Comparison of ENCODE assay signal across 9 cellular contexts in genomic region chr2:675460-675859, GRCh38. TPM values are rescaled to one million over a fixed set of nuclear protein-coding genes. Genes with fewer than 3 reads are reported as not detected.
DNase-seq lines count a peak whose midpoint lies in the region; ATAC-seq and TF ChIP-seq lines count a peak whose summit lies in the region.
"Had no signal": no experiment of that assay in that cellular context is flagged by ENCODE, and none has a peak within 500 bp of the region (broad histone marks: within the 10 kb centered on the region; RNA-seq: fewer than 3 reads in every experiment).

No MANE protein-coding gene starts in this region.

- H4K8ac ChIP-seq in mesendoderm (ENCODE audit: low read depth, low read length), result no peak overlapping the region

- POLR2A ChIA-PET in AG04449 (lab: Yijun Ruan, JAX), result interaction anchor here (1.1 kb wide), 1 partner anchor 65 kb away, joined by 3 read pairs; no protein-coding TSS in a partner anchor
- POLR2A ChIA-PET in HCT116 (lab: Charles Lee), result no interaction called here

- no peak overlapping the region for H3K27ac Mint-ChIP-seq in activated naive CD8-positive, alpha-beta T cell

- H3K27me3 ChIP-seq in HCT116 (ENCODE audit: insufficient read depth, low read length) (no peaks in the 10 kb centered on the region), mesendoderm (ENCODE audit: insufficient read depth, low read length, poor library complexity) (no peaks in the 10 kb centered on the region)
- H3K27me3 ChIP-seq: stomach had no signal

- DNase-seq in AG04449 (ENCODE audit: low read depth, low spot score), result no peak
- no peak for DNase-seq in HCT116 (ENCODE audit: low read depth, low spot score)
- DNase-seq in mesendoderm, result no peak
- no peak for DNase-seq in amniotic stem cell (lab: John Stamatoyannopoulos, UW)
- no peak for DNase-seq in NCI-H1694 (lab: John Stamatoyannopoulos, UW)
- no peak for DNase-seq in NK-92 treated with Interleukin-12 subunit alpha and Interleukin-12 subunit beta, amount 100 ng/mL, for 24 hours (lab: John Stamatoyannopoulos, UW)
- DNase-seq in GM19238 (ENCODE audit: insufficient read length, low spot score), result no peak
- DNase-seq: stomach had no signal

- H2BK120ac ChIP-seq in mesendoderm (ENCODE audit: low read depth, low read length), result no peak overlapping the region

- no peak overlapping the region for H2BK5ac ChIP-seq in mesendoderm (ENCODE audit: low read length)

- WGBS in mesendoderm (ENCODE audit: extremely low coverage, insufficient coverage, low lambda C conversion rate), result no CpG with 5 or more reads among the region's 9 CpGs

- H2AFZ ChIP-seq in HCT116 (ENCODE audit: low read depth, low read length, poor library complexity, severe bottlenecking), result no peak overlapping the region

- no peak overlapping the region for H2BK15ac ChIP-seq in mesendoderm (replicated peaks; ENCODE audit: low read depth)

- H3K36me3 ChIP-seq in HCT116 (ENCODE audit: control insufficient read depth in 1 of 2, insufficient read depth in 2 of 2, low read length in 2 of 2) (peaks cover 17 to 18% of the 10 kb centered on the region in 2 experiments), mesendoderm (ENCODE audit: control insufficient read depth, insufficient read depth, low read length) (no peaks in the 10 kb centered on the region)

- intact Hi-C loops in HCT116 (cut with micrococcal nuclease), result no loop called here

- H3K4ac ChIP-seq in mesendoderm (ENCODE audit: low read depth, low read length), result no peak overlapping the region

- H3K4me2 ChIP-seq in HCT116 (ENCODE audit: low read length) (peak overlapping the region; percentile 92), mesendoderm (ENCODE audit: low read length) (peak overlapping the region; percentile 67)

- no peak overlapping the region for H4K5ac ChIP-seq in mesendoderm (ENCODE audit: low read length)

- peak overlapping the region; percentile 98 for H3K56ac ChIP-seq in mesendoderm (ENCODE audit: low read length)

- H3K9me3 Mint-ChIP-seq in activated naive CD8-positive, alpha-beta T cell (ENCODE audit: low read depth), result no peaks in the 10 kb centered on the region

- H3K9me3 ChIP-seq in HCT116 (ENCODE audit: control insufficient read depth in 1 of 2, insufficient read depth in 1 of 2, low read depth in 1 of 2, low read length in 2 of 2), result no peaks in the 10 kb centered on the region
- H3K9me3 ChIP-seq: stomach had no signal

- H3K4me3 Mint-ChIP-seq in activated naive CD8-positive, alpha-beta T cell, result peak overlapping the region; percentile 91

- H3K4me1 ChIP-seq in HCT116 (ENCODE audit: control insufficient read depth in 1 of 2, insufficient read depth in 2 of 2, low read length in 2 of 2) (peaks cover 5 to 16% of the 10 kb centered on the region in 2 experiments; a peak in 3 of 4 replicates), mesendoderm (ENCODE audit: control insufficient read depth, low read depth, low read length) (peaks cover 3% of the 10 kb centered on the region)

- RAD21 ChIA-PET in HCT116 (lab: Charles Lee; ENCODE audit: low non-redundant PET in 1 of 2, low total read pairs in 2 of 2, uncharacterized antibody in 2 of 2, unreplicated experiment in 2 of 2), result no interaction called here

- H4K20me1 ChIP-seq in HCT116 (ENCODE audit: insufficient read depth), result no peaks in the 10 kb centered on the region

- no peaks in the 10 kb centered on the region for H3K27me3 Mint-ChIP-seq in activated naive CD8-positive, alpha-beta T cell

- peak overlapping the region; percentile 77 for H3K9ac ChIP-seq in HCT116 (ENCODE audit: low read length)
- H3K9ac ChIP-seq in mesendoderm (ENCODE audit: low read length), result peak overlapping the region; percentile 67

- no peak for TF ChIP-seq RAD21 in HCT116 (IDR thresholded peaks at IDR 0.05; ENCODE audit: low read depth)

- peaks cover 16% of the 10 kb centered on the region for H3K79me1 ChIP-seq in mesendoderm (ENCODE audit: low read length)

- H3K4me3 ChIP-seq in AG04449 (ENCODE audit: low read depth, low read length) (peak overlapping the region; percentile 95), HCT116 (replicated peaks in 1 of 2; ENCODE audit: low read depth in 1 of 2, low read length in 2 of 2) (peak overlapping the region; percentile 52 to 78), mesendoderm (ENCODE audit: low read length) (no peak overlapping the region)

- no peak overlapping the region for H3K18ac ChIP-seq in mesendoderm (ENCODE audit: low read length)

- H3K9me2 ChIP-seq in HCT116 (ENCODE audit: insufficient read depth), result no peaks in the 10 kb centered on the region

- peak overlapping the region; percentile 64; the same call in 1 of the 2 replicates for H3K27ac ChIP-seq in HCT116 (ENCODE audit: low read depth, low read length)
- H3K27ac ChIP-seq in mesendoderm (ENCODE audit: low read depth, low read length), result no peak overlapping the region

- TF ChIP-seq POLR2A in HCT116 (IDR thresholded peaks at IDR 0.05; ENCODE audit: borderline replicate concordance, extremely low read depth, insufficient read depth, insufficient read length), result no peak

- no peak overlapping the region for H2AK5ac ChIP-seq in mesendoderm (ENCODE audit: low read length)

- TF ChIP-seq CTCF in AG04449 (IDR thresholded peaks at IDR 0.05; ENCODE audit: insufficient read depth, low read length, missing control alignments) (no peak), HCT116 (IDR thresholded peaks at IDR 0.05 in 2 of 3, conservative IDR thresholded peaks at IDR 0.05 in 1 of 3; ENCODE audit: borderline replicate concordance in 1 of 3, insufficient read depth in 1 of 3, low read depth in 2 of 3, low read length in 2 of 3) (no peak)

- ATAC-seq in HCT116, result no peak

- BruUV-seq in HCT116 (replicated peaks; lab: Mats Ljungman, UMichigan), result no TSS peak

- peaks cover 43% of the 10 kb centered on the region for H3K4me1 Mint-ChIP-seq in activated naive CD8-positive, alpha-beta T cell (ENCODE audit: low read depth)

- no peak overlapping the region for H3K23ac ChIP-seq in mesendoderm (ENCODE audit: low read length)

- H3K79me2 ChIP-seq in HCT116 (ENCODE audit: insufficient read depth, low read length), result peaks cover 45% of the 10 kb centered on the region
- H3K79me2 ChIP-seq in mesendoderm (ENCODE audit: control insufficient read depth, insufficient read depth, low read length), result peaks cover 21% of the 10 kb centered on the region

- H3K36me3 Mint-ChIP-seq in activated naive CD8-positive, alpha-beta T cell, result no peaks in the 10 kb centered on the region

- CTCF ChIA-PET in AG04449 (lab: Yijun Ruan, JAX), result interaction anchor here (0.9 to 1.0 kb wide), 2 partner anchors 9 to 1075 kb away, joined by 3 to 4 read pairs; no protein-coding TSS in a partner anchor
- CTCF ChIA-PET in HCT116 (lab: Charles Lee), result no interaction called here

TF ChIP-seq in HCT116, 20 proteins besides CTCF, POLR2A, EP300 and RAD21 (continues in another document):
- TF ChIP-seq FOSL1 (IDR thresholded peaks at IDR 0.05; ENCODE audit: low read depth), result no peak
- no peak for TF ChIP-seq CEBPB (IDR thresholded peaks at IDR 0.05; ENCODE audit: low read depth)
- TF ChIP-seq ZBTB33 (IDR thresholded peaks at IDR 0.05; ENCODE audit: extremely low read depth, insufficient replicate concordance, low read length), result no peak
- no peak for TF ChIP-seq EGR1 (IDR thresholded peaks at IDR 0.05; ENCODE audit: low read depth)
- no peak for TF ChIP-seq CBX3 (IDR thresholded peaks at IDR 0.05; ENCODE audit: low read depth)
- TF ChIP-seq REST (IDR thresholded peaks at IDR 0.05; ENCODE audit: low read depth), result no peak
- TF ChIP-seq YY1 (IDR thresholded peaks at IDR 0.05; ENCODE audit: extremely low read depth, insufficient replicate concordance, low read depth, low read length), result no peak
- no peak for TF ChIP-seq EZH2phosphoT487 (IDR thresholded peaks at IDR 0.05; ENCODE audit: borderline replicate concordance)
- no peak for TF ChIP-seq ELF1 (IDR thresholded peaks at IDR 0.05; ENCODE audit: borderline replicate concordance, low read depth)
- no peak for TF ChIP-seq SIN3A (IDR thresholded peaks at IDR 0.05; ENCODE audit: low read depth)

RNA-seq across cellular contexts. Expression of gene TMEM18, which starts 1.7 kb away (rescaled TPM):
- total RNA-seq in HCT116 (2021; ENCODE audit: unreplicated experiment), result 33.5 TPM
- polyA plus RNA-seq in HCT116 (2012), result 25.9 and 32.3 TPM in 2 replicates
- 29.1 TPM for polyA plus RNA-seq in mesendoderm (2013, experiment 1 of 2)
- 29.8 TPM for polyA plus RNA-seq in mesendoderm (2013, experiment 2 of 2)
